In the genomic region with DNA sequence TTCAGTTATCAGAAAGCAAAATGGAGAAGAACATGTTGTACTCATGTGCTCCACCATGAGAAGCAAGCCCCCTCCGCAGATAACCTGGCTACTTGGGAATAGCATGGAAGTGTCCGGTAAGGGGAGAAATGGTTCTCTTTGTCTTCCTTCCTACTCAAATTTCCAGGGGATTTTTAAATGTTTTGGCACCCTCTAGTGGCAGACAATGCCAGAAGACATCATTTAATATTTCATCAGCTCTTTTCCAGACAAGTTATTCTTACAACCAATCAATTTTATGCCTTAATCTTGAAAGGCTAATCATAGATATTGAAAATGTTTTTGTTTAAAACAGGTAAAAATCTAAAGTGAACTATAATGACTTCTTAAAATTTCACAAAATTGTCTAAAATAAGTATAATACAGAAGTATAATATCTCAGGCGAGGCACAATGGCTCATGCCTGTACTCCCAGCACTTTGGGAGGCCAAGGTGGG, we compare ENCODE assay signal across 8 cellular contexts. TPM values are rescaled to one million over a fixed set of nuclear protein-coding genes. Genes with fewer than 3 reads are reported as not detected.
DNase-seq lines count a peak whose midpoint lies in the region; ATAC-seq and TF ChIP-seq lines count a peak whose summit lies in the region.

No MANE protein-coding gene starts in this region.

- H3K9ac ChIP-seq in SK-N-SH, result no peak overlapping the region

- H3K27ac ChIP-seq in 22Rv1, result no peak overlapping the region
- H3K27ac ChIP-seq in SK-N-SH (ENCODE audit: low read depth in 2 of 2, low read length in 1 of 2), result peak overlapping the region in 1 of 2 experiments; percentile 21; a peak in 1 of 4 replicates
- H3K27ac ChIP-seq in breast epithelium, result no peak overlapping the region
- H3K27ac ChIP-seq in thyroid gland, result no peak overlapping the region

- H3K4me3 ChIP-seq in SK-N-SH (ENCODE audit: low read depth in 2 of 2, low read length in 1 of 2) (no peak overlapping the region; a peak in 1 of 4 replicates), breast epithelium (no peak overlapping the region), thyroid gland (replicated peaks in 1 of 3) (no peak overlapping the region)

- H3K36me3 ChIP-seq in SK-N-SH (replicated peaks in 1 of 2; ENCODE audit: control insufficient read depth in 1 of 2, insufficient read depth in 2 of 2, low read length in 1 of 2), result no peaks in the 10 kb centered on the region
- H3K36me3 ChIP-seq in breast epithelium, result no peaks in the 10 kb centered on the region
- no peaks in the 10 kb centered on the region for H3K36me3 ChIP-seq in thyroid gland

- H4K20me1 ChIP-seq in SK-N-SH (ENCODE audit: insufficient read depth), result no peaks in the 10 kb centered on the region

- peak; percentile 85 for DNase-seq in ELR (ENCODE audit: low read depth)
- DNase-seq in NCI-H1105 treated with DMSO at 0.1 percent for 48 hours (lab: John Stamatoyannopoulos, UW), result peak; percentile 94
- peak; percentile 76 for DNase-seq in SK-N-SH
- peak in 1 of 2 donors; percentile 34 for DNase-seq in breast epithelium (ENCODE audit: low spot score in 2 of 2)
- peak; percentile 84 for DNase-seq in kidney glomerular epithelial cell (lab: John Stamatoyannopoulos, UW)
- DNase-seq in thyroid gland, result peak; percentile 50 to 51

- WGBS in SK-N-SH (ENCODE audit: low lambda C conversion rate), result 38% methylated on average over 3 of the region's 3 CpGs
- 35 to 38% methylated on average over 3 of the region's 3 CpGs for WGBS in thyroid gland, 2 donors

- intact Hi-C loops in breast epithelium (cut with DNase I; ENCODE audit: low total_unique reads), result no loop called here
- intact Hi-C loops in thyroid gland (cut with DNase I), result loop anchor here (5.0 to 10.0 kb wide), 2 partner anchors 57 to 219 kb away; no protein-coding TSS in a partner anchor

- peaks cover 14% of the 10 kb centered on the region for H3F3A ChIP-seq in SK-N-SH (replicated peaks; ENCODE audit: insufficient read depth)

- TF ChIP-seq EP300 in SK-N-SH (IDR thresholded peaks at IDR 0.05; ENCODE audit: borderline replicate concordance in 1 of 2, low read depth in 1 of 2, low read length in 1 of 2), result no peak

- peak overlapping the region; percentile 79; the same call in 1 of the 2 replicates for H2AFZ ChIP-seq in SK-N-SH (ENCODE audit: low read depth)

- POLR2A ChIA-PET in SK-N-SH (lab: Yijun Ruan, JAX), result no interaction called here

- H3K4me1 ChIP-seq in SK-N-SH (ENCODE audit: control insufficient read depth in 1 of 2, insufficient read depth in 2 of 2, low read depth in 1 of 2, low read length in 1 of 2), result peaks cover 0 to 26% of the 10 kb centered on the region in 2 experiments; a peak in 2 of 4 replicates
- H3K4me1 ChIP-seq in breast epithelium, result no peaks in the 10 kb centered on the region
- no peaks in the 10 kb centered on the region for H3K4me1 ChIP-seq in thyroid gland

- H3K9me2 ChIP-seq in SK-N-SH, result no peaks in the 10 kb centered on the region

- no peak overlapping the region for H3K4me2 ChIP-seq in SK-N-SH

- TF ChIP-seq CTCF in 22Rv1 (IDR thresholded peaks at IDR 0.05) (peak; percentile 73), SK-N-SH (IDR thresholded peaks at IDR 0.05) (peak; percentile 85), breast epithelium (IDR thresholded peaks at IDR 0.05) (peak; percentile 68 to 72 (median 70)), thyroid gland (IDR thresholded peaks at IDR 0.05) (peak; percentile 46 to 84 (median 67))

- TF ChIP-seq POLR2A in breast epithelium (IDR thresholded peaks at IDR 0.05) (no peak), thyroid gland (IDR thresholded peaks at IDR 0.05) (no peak)

- H3K9me3 ChIP-seq in SK-N-SH, result no peaks in the 10 kb centered on the region
- no peaks in the 10 kb centered on the region for H3K9me3 ChIP-seq in breast epithelium
- no peaks in the 10 kb centered on the region for H3K9me3 ChIP-seq in thyroid gland

- no peaks in the 10 kb centered on the region for H3K79me2 ChIP-seq in SK-N-SH (ENCODE audit: insufficient read depth)

- no peak for ATAC-seq in HG03354 (IDR thresholded peaks at IDR 0.05; ENCODE audit: poor library complexity, severe bottlenecking, unreplicated experiment)

- TF ChIP-seq RAD21 in SK-N-SH (IDR thresholded peaks at IDR 0.05; ENCODE audit: low read length), result peak; percentile 90

- CTCF ChIA-PET in SK-N-SH (lab: Yijun Ruan, JAX), result interaction anchor here (0.6 to 8.5 kb wide), 78 partner anchors 9 to 1199 kb away, joined by 3 to 101 read pairs (median 4); a partner anchor contains a TSS

- no peaks in the 10 kb centered on the region for H3K27me3 ChIP-seq in SK-N-SH (ENCODE audit: insufficient read depth)
- H3K27me3 ChIP-seq in breast epithelium, result no peaks in the 10 kb centered on the region
- H3K27me3 ChIP-seq in thyroid gland, result no peaks in the 10 kb centered on the region

TF ChIP-seq in SK-N-SH, 30 proteins besides CTCF, POLR2A, EP300 and RAD21 (continues in another document):
- TF ChIP-seq MEF2A (IDR thresholded peaks at IDR 0.05; ENCODE audit: borderline replicate concordance, low read depth), result no peak
- TF ChIP-seq YY1 (IDR thresholded peaks at IDR 0.05; ENCODE audit: low read depth), result 0 out of 2 replicates have a peak, but pooled peaks have one; percentile 19
- no peak for TF ChIP-seq FOXM1 (IDR thresholded peaks at IDR 0.05; ENCODE audit: low read depth)
- no peak for TF ChIP-seq SIN3A (IDR thresholded peaks at IDR 0.05; ENCODE audit: borderline replicate concordance, low read depth, low read length)
- no peak for TF ChIP-seq MXI1 (IDR thresholded peaks at IDR 0.05; ENCODE audit: low read depth, low read length)
- no peak for TF ChIP-seq NFIC (IDR thresholded peaks at IDR 0.05; ENCODE audit: borderline replicate concordance)
- TF ChIP-seq NRF1 (IDR thresholded peaks at IDR 0.05; ENCODE audit: low read depth, low read length), result no peak
- TF ChIP-seq, protein P1, sequence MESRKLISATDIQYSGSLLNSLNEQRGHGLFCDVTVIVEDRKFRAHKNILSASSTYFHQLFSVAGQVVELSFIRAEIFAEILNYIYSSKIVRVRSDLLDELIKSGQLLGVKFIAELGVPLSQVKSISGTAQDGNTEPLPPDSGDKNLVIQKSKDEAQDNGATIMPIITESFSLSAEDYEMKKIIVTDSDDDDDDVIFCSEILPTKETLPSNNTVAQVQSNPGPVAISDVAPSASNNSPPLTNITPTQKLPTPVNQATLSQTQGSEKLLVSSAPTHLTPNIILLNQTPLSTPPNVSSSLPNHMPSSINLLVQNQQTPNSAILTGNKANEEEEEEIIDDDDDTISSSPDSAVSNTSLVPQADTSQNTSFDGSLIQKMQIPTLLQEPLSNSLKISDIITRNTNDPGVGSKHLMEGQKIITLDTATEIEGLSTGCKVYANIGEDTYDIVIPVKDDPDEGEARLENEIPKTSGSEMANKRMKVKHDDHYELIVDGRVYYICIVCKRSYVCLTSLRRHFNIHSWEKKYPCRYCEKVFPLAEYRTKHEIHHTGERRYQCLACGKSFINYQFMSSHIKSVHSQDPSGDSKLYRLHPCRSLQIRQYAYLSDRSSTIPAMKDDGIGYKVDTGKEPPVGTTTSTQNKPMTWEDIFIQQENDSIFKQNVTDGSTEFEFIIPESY (IDR thresholded peaks at IDR 0.05; ENCODE audit: borderline replicate concordance, low read depth), result no peak
- TF ChIP-seq GATA2 (CRISPR knock-in tag; IDR thresholded peaks at IDR 0.05), result no peak
- no peak for TF ChIP-seq JUND (IDR thresholded peaks at IDR 0.05)
- TF ChIP-seq, protein P2, sequence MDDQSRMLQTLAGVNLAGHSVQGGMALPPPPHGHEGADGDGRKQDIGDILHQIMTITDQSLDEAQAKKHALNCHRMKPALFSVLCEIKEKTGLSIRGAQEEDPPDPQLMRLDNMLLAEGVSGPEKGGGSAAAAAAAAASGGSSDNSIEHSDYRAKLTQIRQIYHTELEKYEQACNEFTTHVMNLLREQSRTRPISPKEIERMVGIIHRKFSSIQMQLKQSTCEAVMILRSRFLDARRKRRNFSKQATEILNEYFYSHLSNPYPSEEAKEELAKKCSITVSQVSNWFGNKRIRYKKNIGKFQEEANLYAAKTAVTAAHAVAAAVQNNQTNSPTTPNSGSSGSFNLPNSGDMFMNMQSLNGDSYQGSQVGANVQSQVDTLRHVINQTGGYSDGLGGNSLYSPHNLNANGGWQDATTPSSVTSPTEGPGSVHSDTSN (IDR thresholded peaks at IDR 0.05), result no peak
- peak; percentile 70 for TF ChIP-seq SMC3 (IDR thresholded peaks at IDR 0.05; ENCODE audit: low read depth, low read length)
- TF ChIP-seq, protein P3, sequence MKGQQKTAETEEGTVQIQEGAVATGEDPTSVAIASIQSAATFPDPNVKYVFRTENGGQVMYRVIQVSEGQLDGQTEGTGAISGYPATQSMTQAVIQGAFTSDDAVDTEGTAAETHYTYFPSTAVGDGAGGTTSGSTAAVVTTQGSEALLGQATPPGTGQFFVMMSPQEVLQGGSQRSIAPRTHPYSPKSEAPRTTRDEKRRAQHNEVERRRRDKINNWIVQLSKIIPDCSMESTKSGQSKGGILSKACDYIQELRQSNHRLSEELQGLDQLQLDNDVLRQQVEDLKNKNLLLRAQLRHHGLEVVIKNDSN (IDR thresholded peaks at IDR 0.05; ENCODE audit: borderline replicate concordance, low read depth), result no peak
- peak; percentile 18 for TF ChIP-seq CHD2 (IDR thresholded peaks at IDR 0.05; ENCODE audit: low read length, partially characterized antibody)
- no peak for TF ChIP-seq FOXJ3 (CRISPR knock-in tag; IDR thresholded peaks at IDR 0.05)
- no peak for TF ChIP-seq GABPA (IDR thresholded peaks at IDR 0.05; ENCODE audit: low read depth)

RNA-seq across cellular contexts. Expression of a gene that starts 15.7 kb away (rescaled TPM):
- polyA plus RNA-seq in SK-N-SH (2012; rRNA removed), result not detected in 2 replicates
- polyA plus RNA-seq in SK-N-SH (2012; cell fraction: cytosol; rRNA removed), result not detected in 2 replicates
- not detected in 2 replicates for polyA plus RNA-seq in SK-N-SH (2012; cell fraction: nucleus; rRNA removed)
- total RNA-seq in breast epithelium (1 to 10 TPM in 1 of 3 donors, under 1 TPM in 2; 0.33 to 1.5 (median 0.96) TPM), thyroid gland (under 1 TPM in 1 of 4 donors, not detected in 3; 0.45 TPM)

RNA-seq across cellular contexts. Expression of a gene that starts 28.6 kb away (rescaled TPM):
- 2.9 TPM in 2 replicates for polyA plus RNA-seq in SK-N-SH (2012; rRNA removed)
- polyA plus RNA-seq in SK-N-SH (2012; cell fraction: cytosol; rRNA removed), result 3.5 and 4.3 TPM in 2 replicates
- polyA plus RNA-seq in SK-N-SH (2012; cell fraction: nucleus; rRNA removed), result 2.3 and 2.8 TPM in 2 replicates
- total RNA-seq in breast epithelium, result 10 to 100 TPM; 11.7 to 13.1 (median 11.8) TPM
- total RNA-seq in thyroid gland, result 10 to 100 TPM in 2 of 4 donors, 1 to 10 TPM in 2; 5.8 to 11.8 (median 8.9) TPM
